ENCODE assay signal across 1 cellular context in the genomic region with DNA sequence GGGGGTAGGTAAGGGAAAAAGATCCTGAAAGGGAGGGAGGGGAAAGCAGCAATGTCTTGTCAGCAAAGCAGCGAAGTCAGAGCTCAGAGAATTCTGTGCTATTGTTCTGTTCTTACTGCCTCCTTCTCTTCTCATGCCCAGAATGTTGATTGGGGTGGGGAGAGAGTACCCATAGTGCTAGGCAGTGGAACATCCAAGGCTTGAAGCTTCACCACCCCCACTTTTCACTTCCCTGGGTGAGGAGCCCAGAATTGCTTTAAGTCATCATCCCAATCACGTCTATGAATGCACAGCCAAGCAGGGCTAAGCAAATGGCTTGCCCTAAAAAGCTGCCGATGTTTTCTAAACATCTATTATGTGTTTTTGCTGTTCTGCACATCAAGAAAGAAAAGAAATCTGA.
A peak's percentile ranks its signal among the peaks of the same experiment; 100 is the strongest.
TF ChIP-seq lines count a peak whose summit lies in the region.

No MANE protein-coding gene starts in this region.

TF ChIP-seq in K562, 482 proteins besides CTCF, POLR2A, EP300 and RAD21 (continued from another document):
- TF ChIP-seq, protein P1, sequence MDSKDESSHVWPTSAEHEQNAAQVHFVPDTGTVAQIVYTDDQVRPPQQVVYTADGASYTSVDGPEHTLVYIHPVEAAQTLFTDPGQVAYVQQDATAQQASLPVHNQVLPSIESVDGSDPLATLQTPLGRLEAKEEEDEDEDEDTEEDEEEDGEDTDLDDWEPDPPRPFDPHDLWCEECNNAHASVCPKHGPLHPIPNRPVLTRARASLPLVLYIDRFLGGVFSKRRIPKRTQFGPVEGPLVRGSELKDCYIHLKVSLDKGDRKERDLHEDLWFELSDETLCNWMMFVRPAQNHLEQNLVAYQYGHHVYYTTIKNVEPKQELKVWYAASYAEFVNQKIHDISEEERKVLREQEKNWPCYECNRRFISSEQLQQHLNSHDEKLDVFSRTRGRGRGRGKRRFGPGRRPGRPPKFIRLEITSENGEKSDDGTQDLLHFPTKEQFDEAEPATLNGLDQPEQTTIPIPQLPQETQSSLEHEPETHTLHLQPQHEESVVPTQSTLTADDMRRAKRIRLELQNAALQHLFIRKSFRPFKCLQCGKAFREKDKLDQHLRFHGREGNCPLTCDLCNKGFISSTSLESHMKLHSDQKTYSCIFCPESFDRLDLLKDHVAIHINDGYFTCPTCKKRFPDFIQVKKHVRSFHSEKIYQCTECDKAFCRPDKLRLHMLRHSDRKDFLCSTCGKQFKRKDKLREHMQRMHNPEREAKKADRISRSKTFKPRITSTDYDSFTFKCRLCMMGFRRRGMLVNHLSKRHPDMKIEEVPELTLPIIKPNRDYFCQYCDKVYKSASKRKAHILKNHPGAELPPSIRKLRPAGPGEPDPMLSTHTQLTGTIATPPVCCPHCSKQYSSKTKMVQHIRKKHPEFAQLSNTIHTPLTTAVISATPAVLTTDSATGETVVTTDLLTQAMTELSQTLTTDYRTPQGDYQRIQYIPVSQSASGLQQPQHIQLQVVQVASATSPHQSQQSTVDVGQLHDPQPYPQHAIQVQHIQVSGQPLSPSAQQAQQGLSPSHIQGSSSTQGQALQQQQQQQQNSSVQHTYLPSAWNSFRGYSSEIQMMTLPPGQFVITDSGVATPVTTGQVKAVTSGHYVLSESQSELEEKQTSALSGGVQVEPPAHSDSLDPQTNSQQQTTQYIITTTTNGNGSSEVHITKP (IDR thresholded peaks at IDR 0.05; ENCODE audit: partially characterized antibody), result peak; percentile 28
